ENCODE assay signal across 16 cellular contexts in the genomic region with DNA sequence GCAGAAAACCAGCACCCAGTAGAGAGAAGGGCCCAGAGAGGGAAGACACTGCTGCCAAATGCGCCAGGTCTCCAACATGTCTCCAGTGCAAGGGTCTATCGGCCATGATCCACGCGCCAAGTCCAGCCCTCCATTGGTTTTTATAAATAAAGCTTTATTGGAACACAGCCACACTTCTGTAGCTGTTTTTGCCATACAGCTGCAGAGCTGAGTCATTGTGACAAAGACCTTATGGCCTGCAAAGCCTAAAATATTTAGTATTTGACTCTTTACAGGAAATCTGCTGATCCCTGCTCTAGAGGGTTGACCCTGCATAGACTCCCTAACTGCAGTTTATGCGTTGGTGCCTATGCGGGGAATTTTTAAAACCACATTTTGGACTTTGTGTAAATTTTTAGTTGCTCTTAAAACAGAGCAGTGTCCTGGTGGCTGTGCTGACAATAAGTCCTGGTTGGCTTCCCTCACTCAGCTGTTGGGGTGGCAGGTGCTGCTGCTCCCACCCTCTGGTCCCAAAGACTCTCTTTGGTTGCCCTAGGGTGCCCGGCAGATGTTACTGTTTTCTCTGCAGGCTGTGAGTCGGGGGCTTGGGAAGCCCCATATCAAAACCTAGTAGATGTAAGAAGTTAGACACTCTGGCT.
A peak's percentile ranks its signal among the peaks of the same experiment; 100 is the strongest.
DNase-seq lines count a peak whose midpoint lies in the region; ATAC-seq and TF ChIP-seq lines count a peak whose summit lies in the region.
"Had no signal": no experiment of that assay in that cellular context is flagged by ENCODE, and none has a peak within 500 bp of the region (broad histone marks: within the 10 kb centered on the region; RNA-seq: fewer than 3 reads in every experiment).

No MANE protein-coding gene starts in this region.

- H3K79me2 ChIP-seq in ACC112 (ENCODE audit: control insufficient read depth, insufficient read depth, low read length, unreplicated experiment): no peaks in the 10 kb centered on the region

- in situ Hi-C loops in astrocyte of the spinal cord (cut with HindIII; ENCODE audit: low sequenced_read_pairs): no loop called here
- in situ Hi-C loops in GM13976 (cut with MboI; ENCODE audit: low sequenced_read_pairs, unreplicated experiment): loop anchor here (25.0 kb wide), 2 partner anchors 744 to 1169 kb away; no protein-coding TSS in a partner anchor

- peak overlapping the region; percentile 16; the same call in 1 of the 2 replicates for H3K27ac ChIP-seq in ACC112 (ENCODE audit: low read depth, low read length)
- H3K27ac ChIP-seq: foreskin keratinocyte, left lung, vagina had no signal

- H2AFZ ChIP-seq in ACC112 (ENCODE audit: low read length, unreplicated experiment): no peak overlapping the region

- no peaks in the 10 kb centered on the region for H3K27me3 ChIP-seq in ACC112 (ENCODE audit: insufficient read depth, low read length)
- H3K27me3 ChIP-seq: foreskin keratinocyte, left lung, vagina had no signal

- no peak for ATAC-seq in HG03139 (IDR thresholded peaks at IDR 0.05; ENCODE audit: unreplicated experiment)
- ATAC-seq: foreskin keratinocyte, left lung had no signal

- 0 out of 2 replicates have a peak, but pooled peaks cover 6% of the 10 kb centered on the region for H3K36me3 ChIP-seq in ACC112 (ENCODE audit: insufficient read depth, low read length)
- H3K36me3 ChIP-seq: left lung, vagina had no signal

- DNase-seq in HFF-Myc (ENCODE audit: extremely low read depth, low read depth) (peak; percentile 20), astrocyte of the spinal cord (ENCODE audit: low read depth, low spot score) (peak; percentile 19), hepatic stellate cell (ENCODE audit: low spot score) (peak; percentile 34), GM13976 (ENCODE audit: low spot score) (no peak), KG1 (lab: John Stamatoyannopoulos, UW) (no peak), NCI-H1048 (lab: John Stamatoyannopoulos, UW) (no peak)
- DNase-seq: activated B cell treated with CpG ODN at 0.5 μM for 24 hours; left lung; NCI-H2081; stimulated activated CD4-positive, alpha-beta T cell treated with anti-CD3 and anti-CD28 coated beads, Interleukin-12 subunit alpha, Interleukin-12 subunit beta, amount 100 ng/mL, for 4 hours; stimulated activated naive CD4-positive, alpha-beta T cell treated with Interleukin-2 at 50 U/mL for 16 hours; T-helper 1 cell had no signal

- H3K4me3 ChIP-seq in ACC112 (ENCODE audit: low read depth, low read length) (no peak overlapping the region), HFF-Myc (replicated peaks; ENCODE audit: low read depth, low read length) (no peak overlapping the region), astrocyte of the spinal cord (ENCODE audit: low read depth, low read length) (no peak overlapping the region)
- H3K4me3 ChIP-seq: left lung, vagina had no signal

- H3K4me1 ChIP-seq in ACC112 (ENCODE audit: control insufficient read depth, insufficient read depth, low read length, unreplicated experiment): peaks cover 14% of the 10 kb centered on the region
- H3K4me1 ChIP-seq: foreskin keratinocyte, vagina had no signal

- no peak for TF ChIP-seq CTCF in HFF-Myc (IDR thresholded peaks at IDR 0.05; ENCODE audit: low read depth, low read length, missing control alignments)
- TF ChIP-seq CTCF in astrocyte of the spinal cord (IDR thresholded peaks at IDR 0.05; ENCODE audit: low read depth, low read length): no peak
- TF ChIP-seq CTCF in GM13976 (IDR thresholded peaks at IDR 0.05; ENCODE audit: borderline replicate concordance, control extremely low read depth, extremely low read depth, insufficient read depth, missing control alignments): no peak

Comparison
In these comparisons a context has a peak if more than half of its experiments do, and no peak if none do; other contexts are left out.
1. DNase-seq: peak in HFF-Myc (single experiment), astrocyte of the spinal cord (single experiment) and hepatic stellate cell (single experiment); none in GM13976 (single experiment), KG1 (single experiment) and NCI-H1048 (single experiment).